In genomic region chr18:54696616-54697293, GRCh38 we compare ENCODE assay signal across 21 cellular contexts.
"Had no signal": no experiment of that assay in that cellular context is flagged by ENCODE, and none has a peak within 500 bp of the region (broad histone marks: within the 10 kb centered on the region; RNA-seq: fewer than 3 reads in every experiment).

No MANE protein-coding gene starts in this region.

- H3K4me1 ChIP-seq: esophagus squamous epithelium, heart right ventricle, left lung, sigmoid colon, uterus had no signal

- H3K4me3 ChIP-seq: coronary artery, esophagus squamous epithelium, heart right ventricle, left lung, lung, sigmoid colon, smooth muscle cell, uterus had no signal

- DNase-seq: activated CD4-positive, alpha-beta T cell treated with anti-CD3 and anti-CD28 coated beads for 1 hour; activated CD4-positive, alpha-beta T cell treated with anti-CD3 and anti-CD28 coated beads, Interleukin-2, amount 50 U/mL, for 1 hour; activated CD8-positive, alpha-beta T cell treated with anti-CD3 and anti-CD28 coated beads, Interleukin-2, amount 10 ng/mL, durations not matched to agents 7 days and 5 days; activated gamma-delta T cell; activated naive CD4-positive, alpha-beta T cell treated with anti-CD3 and anti-CD28 coated beads, Interleukin-2, amount 50 U/mL, for 16 hours; activated naive CD8-positive, alpha-beta T cell treated with anti-CD3 and anti-CD28 coated beads, Interleukin-2, amount 50 U/mL, for 24 hours; anterior cingulate cortex; central memory CD4-positive, alpha-beta T cell; endodermal cell; esophagus squamous epithelium; heart right ventricle; left lung; naive thymus-derived CD4-positive, alpha-beta T cell; sigmoid colon; stimulated activated CD4-positive, alpha-beta T cell treated with anti-CD3 and anti-CD28 coated beads, Interleukin-15, amount 100 ng/mL, for 24 hours; stimulated activated naive B cell treated with anti-CD40 and anti-IgM and Interleukin-4, amounts not matched to agents 10 μg/mL and 1 μg/mL and 100 μg/mL, for 72 hours; trophoblast cell; uterus had no signal

- H3K4me2 ChIP-seq: smooth muscle cell had no signal

- ATAC-seq: activated CD8-positive, alpha-beta T cell treated with anti-CD3 and anti-CD28 coated beads, Interleukin-2, amount 10 ng/mL, durations not matched to agents 7 days and 5 days; activated naive CD8-positive, alpha-beta T cell treated with anti-CD3 and anti-CD28 coated beads, Interleukin-2, amount 50 U/mL, for 24 hours; heart right ventricle; left lung; naive thymus-derived CD4-positive, alpha-beta T cell; stimulated activated naive B cell treated with anti-CD40 and anti-IgM and Interleukin-4, amounts not matched to agents 10 μg/mL and 1 μg/mL and 100 μg/mL, for 72 hours had no signal

- H3K27me3 ChIP-seq: esophagus squamous epithelium, heart right ventricle, left lung, sigmoid colon, uterus had no signal

- H3K9me3 ChIP-seq: esophagus squamous epithelium, left lung, sigmoid colon, uterus had no signal

- H3K36me3 ChIP-seq: esophagus squamous epithelium, heart right ventricle, left lung, sigmoid colon, uterus had no signal

- H3K27ac ChIP-seq: coronary artery, esophagus squamous epithelium, heart right ventricle, left lung, sigmoid colon, uterus had no signal
